ENCODE assay signal across 19 cellular contexts in genomic region chr1:24961334-24961733, GRCh38. TPM values are rescaled to one million over a fixed set of nuclear protein-coding genes. Genes with fewer than 3 reads are reported as not detected.
DNase-seq lines count a peak whose midpoint lies in the region; ATAC-seq, FAIRE-seq and TF ChIP-seq lines count a peak whose summit lies in the region.
"Had no signal": no experiment of that assay in that cellular context is flagged by ENCODE, and none has a peak within 500 bp of the region (broad histone marks: within the 10 kb centered on the region; RNA-seq: fewer than 3 reads in every experiment).

No MANE protein-coding gene starts in this region.

- CTCF ChIA-PET in HepG2 (lab: Yijun Ruan, JAX; ENCODE audit: low intra/inter-chr PET ratio, low total read pairs) = no interaction called here

- peaks cover 15% of the 10 kb centered on the region for H4K20me1 ChIP-seq in Loucy (ENCODE audit: insufficient read depth, low read length, poor library complexity, severe bottlenecking)
- no peaks in the 10 kb centered on the region for H4K20me1 ChIP-seq in HepG2 (ENCODE audit: insufficient read depth, low read length)

- TF ChIP-seq POLR2A in HepG2 (IDR thresholded peaks at IDR 0.05; ENCODE audit: insufficient read depth in 1 of 2, low read depth in 2 of 2, low read length in 2 of 2) = no peak

- peaks cover 79% of the 10 kb centered on the region for H3K4me1 Mint-ChIP-seq in activated naive CD8-positive, alpha-beta T cell treated with anti-CD3 and anti-CD28 coated beads, Interleukin-2, amount 50 U/mL, for 24 hours
- no peaks in the 10 kb centered on the region for H3K4me1 Mint-ChIP-seq in progenitor cell of endocrine pancreas (ENCODE audit: low read depth)

- H3K9me3 ChIP-seq in Loucy (ENCODE audit: insufficient read depth, low read depth, low read length) (no peaks in the 10 kb centered on the region), HepG2 (ENCODE audit: low read length) (no peaks in the 10 kb centered on the region)
- H3K9me3 ChIP-seq: HAP-1, upper lobe of right lung had no signal

- H3F3A ChIP-seq in Loucy (ENCODE audit: low read depth) = peaks cover 13% of the 10 kb centered on the region

- no peak for FAIRE-seq in HepG2 (lab: Jason Lieb, UNC)
- FAIRE-seq: keratinocyte had no signal

- H3K9me2 ChIP-seq in Loucy (replicated peaks; ENCODE audit: low read depth, low read length) = no peaks in the 10 kb centered on the region

- H3K9ac ChIP-seq in Loucy (ENCODE audit: low read depth, low read length, poor library complexity, severe bottlenecking) = peak overlapping the region; percentile 77
- no peak overlapping the region for H3K9ac ChIP-seq in HepG2 (ENCODE audit: insufficient read depth, low read depth, low read length)

- BruUV-seq in HepG2 (replicated peaks; lab: Mats Ljungman, UMichigan) = no TSS peak

- H3K27me3 Mint-ChIP-seq in activated naive CD8-positive, alpha-beta T cell treated with anti-CD3 and anti-CD28 coated beads, Interleukin-2, amount 50 U/mL, for 24 hours = peaks cover 3% of the 10 kb centered on the region
- H3K27me3 Mint-ChIP-seq in progenitor cell of endocrine pancreas = peaks cover 26% of the 10 kb centered on the region

- H3K4me2 ChIP-seq in Loucy (ENCODE audit: low read depth, low read length, poor library complexity, severe bottlenecking) (peak overlapping the region; percentile 89), HepG2 (ENCODE audit: low read depth, low read length) (no peak overlapping the region)
- H3K4me2 ChIP-seq: hepatocyte had no signal

- H3K27me3 ChIP-seq in Loucy (ENCODE audit: insufficient read depth, low read length, poor library complexity, severe bottlenecking) (no peaks in the 10 kb centered on the region), HepG2 (ENCODE audit: control insufficient read depth in 1 of 2, insufficient read depth in 2 of 2, low read length in 2 of 2) (peaks cover 2 to 73% of the 10 kb centered on the region in 2 experiments; a peak in 3 of 5 replicates)
- H3K27me3 ChIP-seq: hepatocyte had no signal

- no peaks in the 10 kb centered on the region for H3K9me3 Mint-ChIP-seq in activated naive CD8-positive, alpha-beta T cell treated with anti-CD3 and anti-CD28 coated beads, Interleukin-2, amount 50 U/mL, for 24 hours
- H3K9me3 Mint-ChIP-seq in progenitor cell of endocrine pancreas (ENCODE audit: low read depth) = no peaks in the 10 kb centered on the region
- H3K9me3 Mint-ChIP-seq: nephron had no signal

- TF ChIP-seq RAD21 in HepG2 (CRISPR knock-in tag; IDR thresholded peaks at IDR 0.05) = no peak

- peak; percentile 7 for ATAC-seq in activated naive CD8-positive, alpha-beta T cell treated with anti-CD3 and anti-CD28 coated beads, Interleukin-2, amount 50 U/mL, for 24 hours
- ATAC-seq in HepG2 = no peak
- ATAC-seq: upper lobe of right lung had no signal

- peak overlapping the region; percentile 95 for H3K4me3 Mint-ChIP-seq in activated naive CD8-positive, alpha-beta T cell treated with anti-CD3 and anti-CD28 coated beads, Interleukin-2, amount 50 U/mL, for 24 hours
- no peak overlapping the region for H3K4me3 Mint-ChIP-seq in progenitor cell of endocrine pancreas (ENCODE audit: low read depth)
- H3K4me3 Mint-ChIP-seq: nephron had no signal

- peak overlapping the region; percentile 95 for H3K27ac Mint-ChIP-seq in activated naive CD8-positive, alpha-beta T cell treated with anti-CD3 and anti-CD28 coated beads, Interleukin-2, amount 50 U/mL, for 24 hours
- peak overlapping the region; percentile 77 for H3K27ac Mint-ChIP-seq in progenitor cell of endocrine pancreas
- H3K27ac Mint-ChIP-seq: nephron had no signal

- POLR2A ChIA-PET in HepG2 (lab: Yijun Ruan, JAX) = no interaction called here

- peak overlapping the region; percentile 72 for H3K4me3 ChIP-seq in Loucy (ENCODE audit: low read length, poor library complexity, severe bottlenecking)
- H3K4me3 ChIP-seq in HepG2 (replicated peaks in 1 of 3; ENCODE audit: insufficient read depth in 1 of 3, low read depth in 2 of 3, low read length in 3 of 3) = no peak overlapping the region
- H3K4me3 ChIP-seq: HAP-1, hepatocyte, upper lobe of right lung had no signal

- intact Hi-C loops in HepG2 (cut with micrococcal nuclease; ENCODE audit: unreplicated experiment) = no loop called here

- H3K36me3 Mint-ChIP-seq in activated naive CD8-positive, alpha-beta T cell treated with anti-CD3 and anti-CD28 coated beads, Interleukin-2, amount 50 U/mL, for 24 hours (ENCODE audit: low read depth) = peaks cover 81% of the 10 kb centered on the region
- H3K36me3 Mint-ChIP-seq in progenitor cell of endocrine pancreas (ENCODE audit: insufficient read depth) = no peaks in the 10 kb centered on the region

- H2AFZ ChIP-seq in Loucy (ENCODE audit: low read length) (no peak overlapping the region), HepG2 (ENCODE audit: low read length) (no peak overlapping the region)
- H2AFZ ChIP-seq: hepatocyte had no signal

- WGBS in HepG2 (ENCODE audit: low lambda C conversion rate) = 33% methylated on average over 5 of the region's 7 CpGs

- H3K36me3 ChIP-seq in Loucy (ENCODE audit: insufficient read depth, low read length) (no peaks in the 10 kb centered on the region), HepG2 (replicated peaks in 1 of 2; ENCODE audit: control insufficient read depth in 1 of 2, insufficient read depth in 2 of 2, low read length in 2 of 2) (no peaks in the 10 kb centered on the region)
- H3K36me3 ChIP-seq: HAP-1, upper lobe of right lung had no signal

- H3K27ac ChIP-seq in HepG2 (ENCODE audit: extremely low read length, insufficient read depth, low read length) = no peak overlapping the region
- H3K27ac ChIP-seq: hepatocyte, RWPE1, upper lobe of right lung, VCaP had no signal

- no peak for TF ChIP-seq EP300 in HepG2 (IDR thresholded peaks at IDR 0.05; ENCODE audit: low read depth in 2 of 2, low read length in 2 of 2)
- TF ChIP-seq EP300 in HepG2 (CRISPR knock-in tag; IDR thresholded peaks at IDR 0.05; ENCODE audit: borderline replicate concordance) = no peak

- H3K4me1 ChIP-seq in Loucy (ENCODE audit: insufficient read depth, low read length, poor library complexity, severe bottlenecking) (peaks cover 83% of the 10 kb centered on the region), HepG2 (ENCODE audit: insufficient read depth, low read length) (no peaks in the 10 kb centered on the region)
- H3K4me1 ChIP-seq: HAP-1, upper lobe of right lung had no signal

- DNase-seq in activated CD8-positive, alpha-beta memory T cell treated with anti-CD3 and anti-CD28 coated beads, Interleukin-2, amount 50 U/mL, for 4 hours = peak; percentile 59
- no peak for DNase-seq in activated CD8-positive, alpha-beta memory T cell treated with anti-CD3 and anti-CD28 coated beads for 24 hours
- no peak for DNase-seq in activated naive CD8-positive, alpha-beta T cell treated with anti-CD3 and anti-CD28 coated beads, Interleukin-2, amount 50 U/mL, for 24 hours
- DNase-seq in progenitor cell of endocrine pancreas (ENCODE audit: low spot score, unreplicated experiment) (no peak), HepG2 (ENCODE audit: low spot score) (no peak), ureter (ENCODE audit: low spot score) (no peak)
- DNase-seq in activated CD4-positive, CD25-positive, alpha-beta regulatory T cell (lab: John Stamatoyannopoulos, UW) = no peak
- DNase-seq: DND-41; NCI-H1417 treated with DMSO at 0.1 percent for 48 hours; stimulated activated naive CD4-positive, alpha-beta T cell; upper lobe of right lung had no signal

- H3K79me2 ChIP-seq in Loucy (ENCODE audit: insufficient read depth, low read length) (peaks cover 84% of the 10 kb centered on the region), HepG2 (ENCODE audit: insufficient read depth, low read length) (no peaks in the 10 kb centered on the region)
- H3K79me2 ChIP-seq: hepatocyte had no signal

- in situ Hi-C loops in HepG2 (cut with HindIII; ENCODE audit: extremely low pct_ligation_motif_present, low pct_unique_long_range_greater_than_20kb) = no loop called here

- no peak for TF ChIP-seq CTCF in Loucy (conservative IDR thresholded peaks at IDR 0.05; ENCODE audit: low read length)
- no peak for TF ChIP-seq CTCF in progenitor cell of endocrine pancreas (IDR thresholded peaks at IDR 0.05; ENCODE audit: unreplicated experiment)
- no peak for TF ChIP-seq CTCF in HepG2 (CRISPR knock-in tag; IDR thresholded peaks at IDR 0.05)

RNA-seq across cellular contexts. Expression of gene RUNX3, which starts 31.3 kb away (rescaled TPM):
- total RNA-seq in progenitor cell of endocrine pancreas (0.07 TPM in 1 of 2 replicates, not detected in the other), HepG2 (2016; rRNA removed; fragmentation: Illumina TruSeq; extraction: Trizol) (0.04 TPM in 1 of 2 replicates, not detected in the other), ureter (5.3 TPM)
- not detected in 2 replicates for total RNA-seq in HepG2 (2016; cell fraction: cytosol; rRNA removed; fragmentation: Illumina TruSeq; extraction: Trizol; ENCODE audit: low read depth)
- total RNA-seq in HepG2 (2016; cell fraction: insoluble cytoplasmic fraction; rRNA removed; fragmentation: Illumina TruSeq; extraction: Trizol) = 0.04 and 0.06 TPM in 2 replicates
- total RNA-seq in HepG2 (2016; cell fraction: membrane; rRNA removed; fragmentation: Illumina TruSeq; extraction: Trizol) = 0.07 TPM in 1 of 2 replicates, not detected in the other
- total RNA-seq in HepG2 (2016; cell fraction: nucleus; rRNA removed; fragmentation: Illumina TruSeq; extraction: Trizol) = not detected in 2 replicates
- polyA plus RNA-seq in HepG2 (2011; rRNA removed) = 0.17 and 0.22 TPM in 2 replicates
- 0.12 and 0.21 TPM in 2 replicates for polyA plus RNA-seq in HepG2 (2011; cell fraction: cytosol; rRNA removed)
- 0.26 and 0.35 TPM in 2 replicates for polyA plus RNA-seq in HepG2 (2011; cell fraction: nucleus; rRNA removed)
- 0.67 and 0.68 TPM in 2 replicates for polyA plus RNA-seq in HepG2 (2012)
- polyA plus RNA-seq in HepG2 (2016; cell fraction: cytosol; fragmentation: Illumina TruSeq; extraction: Trizol; ENCODE audit: low read depth) = 0.07 TPM in 1 of 2 replicates, not detected in the other
- 0.05 and 0.15 TPM in 2 replicates for polyA plus RNA-seq in HepG2 (2016; cell fraction: insoluble cytoplasmic fraction; fragmentation: Illumina TruSeq; extraction: Trizol; ENCODE audit: low read depth)
- polyA plus RNA-seq in HepG2 (2016; cell fraction: membrane; fragmentation: Illumina TruSeq; extraction: Trizol; ENCODE audit: low read depth) = 0.09 and 0.14 TPM in 2 replicates
- 0.19 TPM in 1 of 2 replicates, not detected in the other for polyA plus RNA-seq in HepG2 (2016; cell fraction: nucleus; fragmentation: Illumina TruSeq; extraction: Trizol; ENCODE audit: insufficient read depth, low read depth)
- polyA minus RNA-seq in HepG2 (2011; rRNA and poly(A)+ RNA removed; ENCODE audit: low replicate concordance) = 0.74 TPM in 1 of 2 replicates, not detected in the other
- polyA minus RNA-seq in HepG2 (2011; cell fraction: cytosol; rRNA and poly(A)+ RNA removed) = 0.18 and 0.89 TPM in 2 replicates
- polyA minus RNA-seq in HepG2 (2011; cell fraction: nucleus; rRNA and poly(A)+ RNA removed) = 0.12 TPM in 1 of 2 replicates, not detected in the other
- total RNA-seq: LHCN-M2 had no signal
- polyA plus RNA-seq: keratinocyte had no signal
